In genomic region chr22:17980638-17981051, GRCh38 we compare ENCODE assay signal across 9 cellular contexts. TPM values are rescaled to one million over a fixed set of nuclear protein-coding genes. Genes with fewer than 3 reads are reported as not detected.
A peak's percentile ranks its signal among the peaks of the same experiment; 100 is the strongest.
DNase-seq lines count a peak whose midpoint lies in the region; ATAC-seq, FAIRE-seq and TF ChIP-seq lines count a peak whose summit lies in the region.
"Had no signal": no experiment of that assay in that cellular context is flagged by ENCODE, and none has a peak within 500 bp of the region (broad histone marks: within the 10 kb centered on the region; RNA-seq: fewer than 3 reads in every experiment).

No MANE protein-coding gene starts in this region.

- H3K9me3 ChIP-seq in SJCRH30 (replicated peaks) (0 out of 2 replicates have a peak, but pooled peaks cover 3% of the 10 kb centered on the region), breast epithelium (no peaks in the 10 kb centered on the region)

- H3K9me3 Mint-ChIP-seq in activated naive CD4-positive, alpha-beta T cell treated with anti-CD3 and anti-CD28 coated beads, Interleukin-2, amount 50 U/mL, for 72 hours = no peaks in the 10 kb centered on the region
- peaks cover 4% of the 10 kb centered on the region for H3K9me3 Mint-ChIP-seq in mesothelial cell of epicardium

- H3K4me1 ChIP-seq in SJCRH30 = peaks cover 19% of the 10 kb centered on the region
- peaks cover 0 to 7% of the 10 kb centered on the region in 2 donors for H3K4me1 ChIP-seq in breast epithelium

- H3K36me3 ChIP-seq in SJCRH30 (no peaks in the 10 kb centered on the region), breast epithelium (no peaks in the 10 kb centered on the region)

- TF ChIP-seq POLR2A in breast epithelium (IDR thresholded peaks at IDR 0.05) = no peak

- FAIRE-seq in HTR-8/SVneo (lab: Jason Lieb, UNC) = no peak
- FAIRE-seq: GM18507 had no signal

- H3K4me3 ChIP-seq in SJCRH30 (peak overlapping the region; percentile 31), breast epithelium (peak overlapping the region in 1 of 3 donors; percentile 7)

- intact Hi-C loops in breast epithelium (cut with DNase I; ENCODE audit: low total_unique reads) = no loop called here

- no peaks in the 10 kb centered on the region for H3K27me3 Mint-ChIP-seq in mesothelial cell of epicardium (ENCODE audit: low read depth)

- H3K27ac ChIP-seq in SJCRH30 = peak overlapping the region; percentile 34; the same call in 1 of the 2 replicates
- peak overlapping the region in 1 of 2 donors; percentile 0 for H3K27ac ChIP-seq in breast epithelium

- H3K27me3 ChIP-seq in SJCRH30 (no peaks in the 10 kb centered on the region), breast epithelium (no peaks in the 10 kb centered on the region)

- DNase-seq in CMK (ENCODE audit: low read depth) (peak; percentile 91), SJCRH30 (peak; percentile 61 to 75), mesothelial cell of epicardium (ENCODE audit: low spot score in 2 of 2, unreplicated experiment in 2 of 2) (no peak), breast epithelium (ENCODE audit: low spot score in 2 of 2) (no peak), HTR-8/SVneo (ENCODE audit: insufficient read length, low spot score) (no peak)
- DNase-seq in activated naive CD4-positive, alpha-beta T cell treated with anti-CD3 and anti-CD28 coated beads, Interleukin-2, amount 50 U/mL, for 72 hours (ENCODE audit: low spot score in 2 of 2) = peak in 1 of 2 donors; percentile 20

- peak; percentile 81 to 86 for ATAC-seq in activated naive CD4-positive, alpha-beta T cell treated with anti-CD3 and anti-CD28 coated beads, Interleukin-2, amount 50 U/mL, for 72 hours
- ATAC-seq in HG03521 (IDR thresholded peaks at IDR 0.05; ENCODE audit: unreplicated experiment) = no peak
- ATAC-seq in GM18502 (IDR thresholded peaks at IDR 0.05; ENCODE audit: poor library complexity, unreplicated experiment) = no peak

- H3K4me3 Mint-ChIP-seq in mesothelial cell of epicardium = no peak overlapping the region

- peaks cover 14% of the 10 kb centered on the region for H3K4me1 Mint-ChIP-seq in mesothelial cell of epicardium

- H3K36me3 Mint-ChIP-seq in activated naive CD4-positive, alpha-beta T cell treated with anti-CD3 and anti-CD28 coated beads, Interleukin-2, amount 50 U/mL, for 72 hours = no peaks in the 10 kb centered on the region
- peaks cover 6% of the 10 kb centered on the region for H3K36me3 Mint-ChIP-seq in mesothelial cell of epicardium

- TF ChIP-seq CTCF in mesothelial cell of epicardium (IDR thresholded peaks at IDR 0.05; ENCODE audit: unreplicated experiment) = no peak
- TF ChIP-seq CTCF in breast epithelium (IDR thresholded peaks at IDR 0.05) = no peak

- peak overlapping the region; percentile 4 to 86 for H3K27ac Mint-ChIP-seq in activated naive CD4-positive, alpha-beta T cell treated with anti-CD3 and anti-CD28 coated beads, Interleukin-2, amount 50 U/mL, for 72 hours
- peak overlapping the region; percentile 54 for H3K27ac Mint-ChIP-seq in mesothelial cell of epicardium

RNA-seq across cellular contexts. Expression of gene MICAL3, which starts 43.7 kb away (rescaled TPM):
- 21.9 and 26.1 TPM in 2 replicates for total RNA-seq in SJCRH30 (2014; rRNA removed; shearing (Covaris generic))
- 10 to 100 TPM; 19.5 to 30.2 TPM for total RNA-seq in activated naive CD4-positive, alpha-beta T cell treated with anti-CD3 and anti-CD28 coated beads, Interleukin-2, amount 50 U/mL, for 72 hours
- total RNA-seq in mesothelial cell of epicardium (94.2 to 103 TPM (median 95.0 TPM) in 3 replicates), breast epithelium (10 to 100 TPM; 19.5 to 42.3 (median 34.8) TPM)

Comparison
In these comparisons a context has a peak if more than half of its experiments do, and no peak if none do; other contexts are left out.
1. DNase-seq: peak in CMK (single experiment) and SJCRH30 (2 of 2); none in mesothelial cell of epicardium (0 of 2), breast epithelium (0 of 2) and HTR-8/SVneo (single experiment).
2. ATAC-seq: peak in activated naive CD4-positive, alpha-beta T cell treated with anti-CD3 and anti-CD28 coated beads, Interleukin-2, amount 50 U/mL, for 72 hours (2 of 2); none in HG03521 (single experiment) and GM18502 (single experiment).